In the genomic region with DNA sequence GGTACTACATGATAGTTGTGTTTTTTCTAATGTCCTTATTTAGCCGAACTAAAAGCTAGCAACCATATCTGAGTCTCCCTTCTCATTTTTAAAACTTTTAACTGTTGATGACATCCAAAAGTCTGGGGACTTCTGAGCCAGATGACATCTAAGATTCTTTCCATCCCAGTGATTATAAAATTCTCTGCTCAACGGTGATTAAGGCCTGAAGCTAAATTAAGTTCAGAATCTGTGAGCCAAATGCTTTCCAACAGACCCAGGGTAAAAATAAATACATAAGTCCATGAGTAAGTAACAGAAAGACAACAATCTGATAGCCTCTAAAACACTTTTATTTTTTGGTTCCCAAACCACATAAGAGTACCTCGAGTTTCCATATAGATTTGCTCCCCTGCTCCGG, we compare ENCODE assay signal across 1 cellular context.
TF ChIP-seq lines count a peak whose summit lies in the region.

No MANE protein-coding gene starts in this region.

TF ChIP-seq in IMR-90, 13 proteins besides CTCF, POLR2A, EP300 and RAD21:
- TF ChIP-seq BHLHE40 (IDR thresholded peaks at IDR 0.05; ENCODE audit: low read depth, low read length) (no peak), ELK1 (IDR thresholded peaks at IDR 0.05; ENCODE audit: borderline replicate concordance, low read depth, low read length) (no peak), RCOR1 (IDR thresholded peaks at IDR 0.05; ENCODE audit: insufficient replicate concordance, low read length) (no peak), RFX5 (IDR thresholded peaks at IDR 0.05; ENCODE audit: low read depth, low read length) (no peak), CEBPB (IDR thresholded peaks at IDR 0.05; ENCODE audit: low read depth, low read length) (no peak), FOS (IDR thresholded peaks at IDR 0.05; ENCODE audit: low read depth, low read length) (no peak), SMC3 (IDR thresholded peaks at IDR 0.05; ENCODE audit: low read depth, low read length) (no peak), CHD1 (IDR thresholded peaks at IDR 0.05; ENCODE audit: low read depth, low read length) (no peak), MAFK (IDR thresholded peaks at IDR 0.05; ENCODE audit: low read depth, low read length) (no peak), MXI1 (IDR thresholded peaks at IDR 0.05; ENCODE audit: borderline replicate concordance, low read depth, low read length) (no peak)
- TF ChIP-seq, protein P1, sequence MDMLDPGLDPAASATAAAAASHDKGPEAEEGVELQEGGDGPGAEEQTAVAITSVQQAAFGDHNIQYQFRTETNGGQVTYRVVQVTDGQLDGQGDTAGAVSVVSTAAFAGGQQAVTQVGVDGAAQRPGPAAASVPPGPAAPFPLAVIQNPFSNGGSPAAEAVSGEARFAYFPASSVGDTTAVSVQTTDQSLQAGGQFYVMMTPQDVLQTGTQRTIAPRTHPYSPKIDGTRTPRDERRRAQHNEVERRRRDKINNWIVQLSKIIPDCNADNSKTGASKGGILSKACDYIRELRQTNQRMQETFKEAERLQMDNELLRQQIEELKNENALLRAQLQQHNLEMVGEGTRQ (IDR thresholded peaks at IDR 0.05; ENCODE audit: low read depth, low read length): no peak
